ENCODE assay signal across 8 cellular contexts in genomic region chr5:68112658-68113057, GRCh38.
"Had no signal": no experiment of that assay in that cellular context is flagged by ENCODE, and none has a peak within 500 bp of the region (broad histone marks: within the 10 kb centered on the region; RNA-seq: fewer than 3 reads in every experiment).

No MANE protein-coding gene starts in this region.

- DNase-seq: GDM1, GF-D8 had no signal

- H3K4me3 ChIP-seq: GM12878 had no signal

- ATAC-seq: GM12878 had no signal

- FAIRE-seq: G401.6, GM12878, GM12891, GM12892, GM18507, GM19239 had no signal
